15 cellular contexts compared by ENCODE assay signal in the genomic region with DNA sequence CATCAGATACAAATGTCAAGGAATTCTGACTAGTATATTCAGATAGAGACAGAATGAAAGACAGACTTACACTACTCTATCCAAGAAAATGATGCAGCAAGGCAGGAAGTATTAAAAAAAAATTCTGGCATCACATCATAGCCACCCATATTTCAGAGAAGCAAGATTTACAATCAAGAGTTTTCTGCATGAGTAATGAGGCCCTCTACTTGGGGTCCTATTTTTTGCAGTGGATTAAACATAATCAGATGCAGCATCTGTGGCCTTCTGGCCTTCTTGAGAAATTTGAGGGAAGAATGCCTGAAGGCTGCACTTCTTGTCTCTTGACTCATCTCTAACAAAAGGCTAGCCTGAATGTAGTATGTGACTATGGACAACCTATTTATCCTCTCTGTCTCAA. TPM values are rescaled to one million over a fixed set of nuclear protein-coding genes. Genes with fewer than 3 reads are reported as not detected.
A peak's percentile ranks its signal among the peaks of the same experiment; 100 is the strongest.
DNase-seq lines count a peak whose midpoint lies in the region; ATAC-seq and TF ChIP-seq lines count a peak whose summit lies in the region.
"Had no signal": no experiment of that assay in that cellular context is flagged by ENCODE, and none has a peak within 500 bp of the region (broad histone marks: within the 10 kb centered on the region; RNA-seq: fewer than 3 reads in every experiment).

No MANE protein-coding gene starts in this region.

- H3K4me1 ChIP-seq in Caco-2: no peaks in the 10 kb centered on the region

- H3K27me3 Mint-ChIP-seq in HFFc6 (ENCODE audit: insufficient read depth) (no peaks in the 10 kb centered on the region), Caco-2 (ENCODE audit: insufficient read depth, unreplicated experiment) (no peaks in the 10 kb centered on the region)
- H3K27me3 Mint-ChIP-seq: memory B cell; stimulated activated naive CD8-positive, alpha-beta T cell treated with anti-CD3 and anti-CD28 coated beads, Interleukin-15, amount 100 ng/mL, for 72 hours had no signal

- intact Hi-C loops in Caco-2 (cut with micrococcal nuclease; ENCODE audit: unreplicated experiment): no loop called here

- no peaks in the 10 kb centered on the region for H3K9me3 Mint-ChIP-seq in HFFc6
- no peaks in the 10 kb centered on the region for H3K9me3 Mint-ChIP-seq in Caco-2 (ENCODE audit: unreplicated experiment)
- H3K9me3 Mint-ChIP-seq: memory B cell; stimulated activated naive CD8-positive, alpha-beta T cell treated with anti-CD3 and anti-CD28 coated beads, Interleukin-15, amount 100 ng/mL, for 72 hours had no signal

- H3K27ac Mint-ChIP-seq in HFFc6 (peak overlapping the region; percentile 63), Caco-2 (ENCODE audit: unreplicated experiment) (no peak overlapping the region)
- H3K27ac Mint-ChIP-seq: memory B cell; stimulated activated naive CD8-positive, alpha-beta T cell treated with anti-CD3 and anti-CD28 coated beads, Interleukin-15, amount 100 ng/mL, for 72 hours had no signal

- no TSS peak for BruUV-seq in Caco-2 (replicated peaks; lab: Mats Ljungman, UMichigan)

- H3K4me3 Mint-ChIP-seq in HFFc6: peak overlapping the region; percentile 16; the same call in 1 of the 2 replicates
- H3K4me3 Mint-ChIP-seq in Caco-2 (ENCODE audit: unreplicated experiment): no peak overlapping the region
- H3K4me3 Mint-ChIP-seq: memory B cell; stimulated activated naive CD8-positive, alpha-beta T cell treated with anti-CD3 and anti-CD28 coated beads, Interleukin-15, amount 100 ng/mL, for 72 hours had no signal

- H3K36me3 Mint-ChIP-seq in HFFc6 (ENCODE audit: low read depth) (peaks cover 4% of the 10 kb centered on the region; the same call in 1 of the 2 replicates), Caco-2 (ENCODE audit: insufficient read depth, unreplicated experiment) (no peaks in the 10 kb centered on the region)
- H3K36me3 Mint-ChIP-seq: memory B cell had no signal

- no peaks in the 10 kb centered on the region for H3K36me3 ChIP-seq in Caco-2 (ENCODE audit: control insufficient read depth, insufficient read depth, low read length)

- peaks cover 36% of the 10 kb centered on the region for H3K4me1 Mint-ChIP-seq in HFFc6 (ENCODE audit: low read depth)
- H3K4me1 Mint-ChIP-seq in Caco-2 (ENCODE audit: low read depth, unreplicated experiment): no peaks in the 10 kb centered on the region
- H3K4me1 Mint-ChIP-seq: memory B cell; stimulated activated naive CD8-positive, alpha-beta T cell treated with anti-CD3 and anti-CD28 coated beads, Interleukin-15, amount 100 ng/mL, for 72 hours had no signal

- no peaks in the 10 kb centered on the region for H3K9me3 ChIP-seq in Caco-2

- CTCF ChIA-PET in Caco-2 (lab: Charles Lee): no interaction called here

- DNase-seq in A172 (ENCODE audit: low spot score) (peak; percentile 88), HFFc6 (peak; percentile 96), amniotic stem cell (lab: John Stamatoyannopoulos, UW) (peak; percentile 65), fibroblast of villous mesenchyme (ENCODE audit: low read depth) (peak; percentile 81), SIG-M5 (lab: John Stamatoyannopoulos, UW) (no peak), Caco-2 (no peak), HUDEP-2 (lab: John Stamatoyannopoulos, UW; ENCODE audit: unreplicated experiment in 76 of 76) (no peak)
- DNase-seq: activated naive CD4-positive, alpha-beta T cell treated with Interleukin-2 at 50 U/mL for 16 hours; cerebellar nuclear complex; NK-92 treated with Interleukin-12 subunit alpha and Interleukin-12 subunit beta, amount 100 ng/mL, for 24 hours; stimulated activated naive CD8-positive, alpha-beta T cell treated with anti-CD3 and anti-CD28 coated beads, Interleukin-15, amount 100 ng/mL, for 72 hours had no signal

- ATAC-seq in HG03469 (IDR thresholded peaks at IDR 0.05; ENCODE audit: unreplicated experiment): no peak
- ATAC-seq: HCT116; stimulated activated naive CD8-positive, alpha-beta T cell treated with anti-CD3 and anti-CD28 coated beads, Interleukin-15, amount 100 ng/mL, for 72 hours had no signal

- no peak overlapping the region for H3K4me3 ChIP-seq in fibroblast of villous mesenchyme (ENCODE audit: low read depth, low read length)
- no peak overlapping the region for H3K4me3 ChIP-seq in Caco-2 (ENCODE audit: low read depth, low read length)
- H3K4me3 ChIP-seq: skin epidermis had no signal

- POLR2A ChIA-PET in Caco-2 (lab: Charles Lee): no interaction called here

- no peaks in the 10 kb centered on the region for H3K27me3 ChIP-seq in Caco-2 (replicated peaks; ENCODE audit: control insufficient read depth, insufficient read depth, low read length)

- TF ChIP-seq CTCF in HFFc6 (IDR thresholded peaks at IDR 0.05) (no peak), fibroblast of villous mesenchyme (IDR thresholded peaks at IDR 0.05; ENCODE audit: insufficient read depth, low read depth, low read length) (no peak), Caco-2 (IDR thresholded peaks at IDR 0.05; ENCODE audit: insufficient read depth in 1 of 2, low read depth in 1 of 2, low read length in 1 of 2, severe bottlenecking in 1 of 2, unreplicated experiment in 1 of 2) (no peak)

RNA-seq across cellular contexts. Expression of a gene that starts 48.2 kb away (rescaled TPM):
- 14.6 and 16.8 TPM in 2 replicates for total RNA-seq in A172 (2014; rRNA removed; shearing (Covaris generic))
- 100 to 1,000 TPM; 108 to 144 (median 131) TPM for total RNA-seq in HFFc6 (2021; fragmentation: NEBNext Ultra II Directional; extraction: Animal tissue kit (Norgen Biotek cat#: 25700))
- total RNA-seq in fibroblast of villous mesenchyme (8.4 and 20.7 TPM in 2 replicates), Caco-2 (2022) (0.68 and 0.72 TPM in 2 replicates)

Comparison
In these comparisons a context has a peak if more than half of its experiments do, and no peak if none do; other contexts are left out.
1. DNase-seq: peak in A172 (single experiment), HFFc6 (single experiment), amniotic stem cell (single experiment) and fibroblast of villous mesenchyme (single experiment); none in SIG-M5 (single experiment), Caco-2 (0 of 2) and HUDEP-2 (0 of 76).